8 cellular contexts compared by ENCODE assay signal in genomic region chr17:4366312-4367063, GRCh38. TPM values are rescaled to one million over a fixed set of nuclear protein-coding genes. Genes with fewer than 3 reads are reported as not detected.
DNase-seq lines count a peak whose midpoint lies in the region; ATAC-seq, FAIRE-seq and TF ChIP-seq lines count a peak whose summit lies in the region.

UBE2G1 (minus strand) TSS chr17:4366675; CDS start chr17:4366316, 359 bp downstream.

- H2BK5ac ChIP-seq in mesenchymal stem cell (ENCODE audit: low read depth, low read length, poor library complexity, severe bottlenecking), result peak within 1 kb of the TSS; percentile 96

- peak; percentile 81 for ATAC-seq in effector memory CD8-positive, alpha-beta T cell (replicated peaks)

- peak within 1 kb of the TSS; percentile 77 for H4K8ac ChIP-seq in mesenchymal stem cell (ENCODE audit: low read length)

- peak within 1 kb of the TSS; percentile 89 to 98 for H3K4me3 ChIP-seq in mesenchymal stem cell (ENCODE audit: insufficient read depth in 1 of 2, low read depth in 1 of 2, low read length in 2 of 2)

- H3K18ac ChIP-seq in mesenchymal stem cell (ENCODE audit: low read depth in 1 of 2, low read length in 2 of 2), result peak within 1 kb of the TSS; percentile 95 to 97

- H3K27me3 Mint-ChIP-seq in effector memory CD8-positive, alpha-beta T cell, result no peaks in the 10 kb centered on the region

- H2BK15ac ChIP-seq in mesenchymal stem cell (ENCODE audit: low read depth, poor library complexity, severe bottlenecking), result peak within 1 kb of the TSS; percentile 83

- peak within 1 kb of the TSS; percentile 70 to 89 for H3K27ac Mint-ChIP-seq in effector memory CD8-positive, alpha-beta T cell

- peaks cover 29% of the 10 kb centered on the region for H3K36me3 Mint-ChIP-seq in effector memory CD8-positive, alpha-beta T cell (ENCODE audit: insufficient read depth)

- H2BK120ac ChIP-seq in mesenchymal stem cell (ENCODE audit: low read depth, low read length), result peak within 1 kb of the TSS; percentile 61

- H3K9me3 ChIP-seq in mesenchymal stem cell (ENCODE audit: control insufficient read depth, low read length), result no peaks in the 10 kb centered on the region

- no peak within 1 kb of the TSS for H2AK5ac ChIP-seq in mesenchymal stem cell (ENCODE audit: low read length, severe bottlenecking)

- DNase-seq in COR-L47 (lab: John Stamatoyannopoulos, UW) (peak; percentile 87), GM20000 (ENCODE audit: low spot score) (peak; percentile 98), HTR-8/SVneo (ENCODE audit: insufficient read length, low spot score) (peak; percentile 95), NOMO-1 treated with DMSO at 0.1 percent for 48 hours (lab: John Stamatoyannopoulos, UW; ENCODE audit: unreplicated experiment) (peak; percentile 100), mesenchymal stem cell (peak; percentile 96)
- peak; percentile 96 to 99 for DNase-seq in activated CD8-positive, alpha-beta memory T cell treated with anti-CD3 and anti-CD28 coated beads for 4 hours (ENCODE audit: low read depth in 2 of 2)
- peak; percentile 96 to 98 (median 96) for DNase-seq in effector memory CD8-positive, alpha-beta T cell
- DNase-seq in stimulated activated CD8-positive, alpha-beta memory T cell treated with anti-CD3 and anti-CD28 coated beads, Interleukin-15, amount 100 ng/mL, for 1 hour (ENCODE audit: low read depth), result peak; percentile 97

- FAIRE-seq in HTR-8/SVneo (lab: Jason Lieb, UNC), result peak; percentile 99

- H3K4me3 Mint-ChIP-seq in effector memory CD8-positive, alpha-beta T cell, result peak within 1 kb of the TSS; percentile 66 to 73

- peaks cover 0 to 4% of the 10 kb centered on the region in 2 experiments for H3K36me3 ChIP-seq in mesenchymal stem cell (ENCODE audit: control insufficient read depth in 1 of 2, insufficient read depth in 2 of 2, low read depth in 1 of 2, low read length in 2 of 2)

- peak within 1 kb of the TSS; percentile 23 to 39 for H2BK12ac ChIP-seq in mesenchymal stem cell (ENCODE audit: low read length in 2 of 2)

- H3K4ac ChIP-seq in mesenchymal stem cell (ENCODE audit: low read depth in 1 of 2, low read length in 2 of 2), result peak within 1 kb of the TSS; percentile 97

- 2% methylated on average over 43 of the region's 78 CpGs for WGBS in mesenchymal stem cell

- no peak for TF ChIP-seq CTCF in GM20000 (IDR thresholded peaks at IDR 0.05; ENCODE audit: extremely low read depth, missing control alignments)

- H3K79me1 ChIP-seq in mesenchymal stem cell (replicated peaks; ENCODE audit: low read length, poor library complexity, severe bottlenecking), result no peaks in the 10 kb centered on the region

- no peaks in the 10 kb centered on the region for H3K27me3 ChIP-seq in mesenchymal stem cell (ENCODE audit: control insufficient read depth in 1 of 2, insufficient read depth in 1 of 2, low read length in 2 of 2)

- H3K4me2 ChIP-seq in mesenchymal stem cell (ENCODE audit: low read length, poor library complexity, severe bottlenecking), result peak within 1 kb of the TSS; percentile 76

- H3K14ac ChIP-seq in mesenchymal stem cell (ENCODE audit: low read length in 2 of 2), result peak within 1 kb of the TSS; percentile 95

- H3K23ac ChIP-seq in mesenchymal stem cell (ENCODE audit: low read length in 2 of 2), result peak within 1 kb of the TSS; percentile 90 to 94

- H3K27ac ChIP-seq in mesenchymal stem cell (ENCODE audit: low read length, poor library complexity, severe bottlenecking), result peak within 1 kb of the TSS; percentile 69

- H3K4me1 Mint-ChIP-seq in effector memory CD8-positive, alpha-beta T cell (ENCODE audit: low read depth in 2 of 2), result peaks cover 19 to 29% of the 10 kb centered on the region in 2 donors

- peaks cover 12% of the 10 kb centered on the region for H3K4me1 ChIP-seq in mesenchymal stem cell (ENCODE audit: control insufficient read depth, insufficient read depth, low read depth, low read length)

- peak within 1 kb of the TSS; percentile 75 for H4K91ac ChIP-seq in mesenchymal stem cell (ENCODE audit: low read length)

- peak within 1 kb of the TSS; percentile 93 for H3K9ac ChIP-seq in mesenchymal stem cell (ENCODE audit: low read length)

- H2AFZ ChIP-seq in mesenchymal stem cell (ENCODE audit: low read depth, low read length), result peak within 1 kb of the TSS; percentile 42

- H3K9me3 Mint-ChIP-seq in effector memory CD8-positive, alpha-beta T cell, result no peaks in the 10 kb centered on the region

RNA-seq across cellular contexts. Expression of gene UBE2G1, which starts in this region (rescaled TPM):
- 63.6 TPM for polyA plus RNA-seq in mesenchymal stem cell (2013, experiment 1 of 2)
- 69.4 TPM for polyA plus RNA-seq in mesenchymal stem cell (2013, experiment 2 of 2)

Comparison
In these comparisons a context has a peak if more than half of its experiments do, and no peak if none do; other contexts are left out.
1. Peak in every context shown above with its lines: DNase-seq, ATAC-seq, H3K4me3 ChIP-seq and H3K27ac ChIP-seq.